In the genomic region with DNA sequence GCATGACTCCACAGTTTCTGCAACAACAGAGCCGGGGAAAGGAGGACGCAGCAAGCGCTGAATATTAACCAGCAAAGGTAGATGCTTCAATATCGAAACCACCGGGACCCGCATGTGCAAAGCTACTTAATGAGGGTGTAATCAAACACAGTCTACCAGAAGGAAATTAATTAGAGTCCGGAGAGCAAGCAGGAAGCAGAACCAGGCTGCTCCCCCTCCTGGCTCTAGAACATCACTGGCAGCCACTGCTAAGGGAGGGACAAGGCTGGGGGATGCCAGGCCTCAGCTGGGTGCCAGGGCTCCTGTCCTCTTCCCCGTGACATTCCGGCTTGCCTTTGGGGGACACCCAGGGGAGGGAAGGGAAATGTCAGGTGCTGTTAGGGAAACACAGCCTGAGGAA, we compare ENCODE assay signal across 1 cellular context.
TF ChIP-seq lines count a peak whose summit lies in the region.

No MANE protein-coding gene starts in this region.

TF ChIP-seq in GM23338, 12 proteins besides CTCF, POLR2A, EP300 and RAD21 (continued from another document):
- TF ChIP-seq, protein P1, sequence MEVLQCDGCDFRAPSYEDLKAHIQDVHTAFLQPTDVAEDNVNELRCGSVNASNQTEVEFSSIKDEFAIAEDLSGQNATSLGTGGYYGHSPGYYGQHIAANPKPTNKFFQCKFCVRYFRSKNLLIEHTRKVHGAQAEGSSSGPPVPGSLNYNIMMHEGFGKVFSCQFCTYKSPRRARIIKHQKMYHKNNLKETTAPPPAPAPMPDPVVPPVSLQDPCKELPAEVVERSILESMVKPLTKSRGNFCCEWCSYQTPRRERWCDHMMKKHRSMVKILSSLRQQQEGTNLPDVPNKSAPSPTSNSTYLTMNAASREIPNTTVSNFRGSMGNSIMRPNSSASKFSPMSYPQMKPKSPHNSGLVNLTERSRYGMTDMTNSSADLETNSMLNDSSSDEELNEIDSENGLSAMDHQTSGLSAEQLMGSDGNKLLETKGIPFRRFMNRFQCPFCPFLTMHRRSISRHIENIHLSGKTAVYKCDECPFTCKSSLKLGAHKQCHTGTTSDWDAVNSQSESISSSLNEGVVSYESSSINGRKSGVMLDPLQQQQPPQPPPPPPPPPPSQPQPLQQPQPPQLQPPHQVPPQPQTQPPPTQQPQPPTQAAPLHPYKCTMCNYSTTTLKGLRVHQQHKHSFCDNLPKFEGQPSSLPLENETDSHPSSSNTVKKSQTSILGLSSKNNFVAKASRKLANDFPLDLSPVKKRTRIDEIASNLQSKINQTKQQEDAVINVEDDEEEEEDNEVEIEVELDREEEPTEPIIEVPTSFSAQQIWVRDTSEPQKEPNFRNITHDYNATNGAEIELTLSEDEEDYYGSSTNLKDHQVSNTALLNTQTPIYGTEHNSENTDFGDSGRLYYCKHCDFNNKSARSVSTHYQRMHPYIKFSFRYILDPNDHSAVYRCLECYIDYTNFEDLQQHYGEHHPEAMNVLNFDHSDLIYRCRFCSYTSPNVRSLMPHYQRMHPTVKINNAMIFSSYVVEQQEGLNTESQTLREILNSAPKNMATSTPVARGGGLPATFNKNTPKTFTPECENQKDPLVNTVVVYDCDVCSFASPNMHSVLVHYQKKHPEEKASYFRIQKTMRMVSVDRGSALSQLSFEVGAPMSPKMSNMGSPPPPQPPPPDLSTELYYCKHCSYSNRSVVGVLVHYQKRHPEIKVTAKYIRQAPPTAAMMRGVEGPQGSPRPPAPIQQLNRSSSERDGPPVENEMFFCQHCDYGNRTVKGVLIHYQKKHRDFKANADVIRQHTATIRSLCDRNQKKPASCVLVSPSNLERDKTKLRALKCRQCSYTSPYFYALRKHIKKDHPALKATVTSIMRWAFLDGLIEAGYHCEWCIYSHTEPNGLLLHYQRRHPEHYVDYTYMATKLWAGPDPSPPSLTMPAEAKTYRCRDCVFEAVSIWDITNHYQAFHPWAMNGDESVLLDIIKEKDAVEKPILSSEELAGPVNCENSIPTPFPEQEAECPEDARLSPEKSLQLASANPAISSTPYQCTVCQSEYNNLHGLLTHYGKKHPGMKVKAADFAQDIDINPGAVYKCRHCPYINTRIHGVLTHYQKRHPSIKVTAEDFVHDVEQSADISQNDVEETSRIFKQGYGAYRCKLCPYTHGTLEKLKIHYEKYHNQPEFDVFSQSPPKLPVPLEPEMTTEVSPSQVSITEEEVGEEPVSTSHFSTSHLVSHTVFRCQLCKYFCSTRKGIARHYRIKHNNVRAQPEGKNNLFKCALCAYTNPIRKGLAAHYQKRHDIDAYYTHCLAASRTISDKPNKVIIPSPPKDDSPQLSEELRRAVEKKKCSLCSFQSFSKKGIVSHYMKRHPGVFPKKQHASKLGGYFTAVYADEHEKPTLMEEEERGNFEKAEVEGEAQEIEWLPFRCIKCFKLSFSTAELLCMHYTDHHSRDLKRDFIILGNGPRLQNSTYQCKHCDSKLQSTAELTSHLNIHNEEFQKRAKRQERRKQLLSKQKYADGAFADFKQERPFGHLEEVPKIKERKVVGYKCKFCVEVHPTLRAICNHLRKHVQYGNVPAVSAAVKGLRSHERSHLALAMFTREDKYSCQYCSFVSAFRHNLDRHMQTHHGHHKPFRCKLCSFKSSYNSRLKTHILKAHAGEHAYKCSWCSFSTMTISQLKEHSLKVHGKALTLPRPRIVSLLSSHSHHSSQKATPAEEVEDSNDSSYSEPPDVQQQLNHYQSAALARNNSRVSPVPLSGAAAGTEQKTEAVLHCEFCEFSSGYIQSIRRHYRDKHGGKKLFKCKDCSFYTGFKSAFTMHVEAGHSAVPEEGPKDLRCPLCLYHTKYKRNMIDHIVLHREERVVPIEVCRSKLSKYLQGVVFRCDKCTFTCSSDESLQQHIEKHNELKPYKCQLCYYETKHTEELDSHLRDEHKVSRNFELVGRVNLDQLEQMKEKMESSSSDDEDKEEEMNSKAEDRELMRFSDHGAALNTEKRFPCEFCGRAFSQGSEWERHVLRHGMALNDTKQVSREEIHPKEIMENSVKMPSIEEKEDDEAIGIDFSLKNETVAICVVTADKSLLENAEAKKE (CRISPR knock-in tag; IDR thresholded peaks at IDR 0.05): no peak
